In genomic region chr3:79515072-79515471, GRCh38 we compare ENCODE assay signal across 20 cellular contexts.
A peak's percentile ranks its signal among the peaks of the same experiment; 100 is the strongest.
DNase-seq lines count a peak whose midpoint lies in the region; ATAC-seq, FAIRE-seq and TF ChIP-seq lines count a peak whose summit lies in the region.
"Had no signal": no experiment of that assay in that cellular context is flagged by ENCODE, and none has a peak within 500 bp of the region (broad histone marks: within the 10 kb centered on the region; RNA-seq: fewer than 3 reads in every experiment).

No MANE protein-coding gene starts in this region.

- no peaks in the 10 kb centered on the region for H3K27me3 ChIP-seq in right lobe of liver
- no peaks in the 10 kb centered on the region for H3K27me3 ChIP-seq in HepG2 (ENCODE audit: control insufficient read depth in 1 of 2, insufficient read depth in 2 of 2, low read length in 2 of 2)
- H3K27me3 ChIP-seq in suprapubic skin, result no peaks in the 10 kb centered on the region

- H2AFZ ChIP-seq in HepG2 (ENCODE audit: low read length), result no peak overlapping the region

- H3K79me2 ChIP-seq in HepG2 (ENCODE audit: insufficient read depth, low read length), result no peaks in the 10 kb centered on the region

- CTCF ChIA-PET in HepG2 (lab: Yijun Ruan, JAX; ENCODE audit: low intra/inter-chr PET ratio, low total read pairs), result no interaction called here

- no peak for FAIRE-seq in HepG2 (lab: Jason Lieb, UNC)
- FAIRE-seq: bronchial epithelial cell, RCC 7860 had no signal

- POLR2A ChIA-PET in HepG2 (lab: Yijun Ruan, JAX), result no interaction called here

- TF ChIP-seq POLR2A in right lobe of liver (IDR thresholded peaks at IDR 0.05) (no peak), HepG2 (IDR thresholded peaks at IDR 0.05; ENCODE audit: insufficient read depth in 1 of 2, low read depth in 2 of 2, low read length in 2 of 2) (no peak), suprapubic skin (IDR thresholded peaks at IDR 0.05) (no peak)

- no peak for DNase-seq in right lobe of liver
- no peak for DNase-seq in HepG2 (ENCODE audit: low spot score)
- peak; percentile 15 for DNase-seq in choroid plexus epithelial cell (ENCODE audit: low read depth)
- DNase-seq in inferior parietal cortex (ENCODE audit: extremely low spot score), result peak; percentile 55
- DNase-seq in H4 (ENCODE audit: low spot score), result no peak
- DNase-seq in mesothelial cell of epicardium (ENCODE audit: low spot score in 2 of 2, unreplicated experiment in 2 of 2), result no peak
- DNase-seq in HUDEP-2 (lab: John Stamatoyannopoulos, UW; ENCODE audit: unreplicated experiment in 76 of 76), result no peak
- no peak for DNase-seq in suprapubic skin (ENCODE audit: low spot score in 2 of 2)
- DNase-seq: activated CD4-positive, alpha-beta T cell treated with anti-CD3 and anti-CD28 coated beads for 1 hour; activated CD8-positive, alpha-beta memory T cell treated with anti-CD3 and anti-CD28 coated beads, Interleukin-2, amount 50 U/mL, for 48 hours; activated naive CD4-positive, alpha-beta T cell treated with anti-CD3 and anti-CD28 coated beads for 36 hours; immature natural killer cell; NCI-H2029 treated with DMSO at 0.1 percent for 48 hours; NCI-H748 treated with DMSO at 0.1 percent for 48 hours; stimulated activated CD4-positive, alpha-beta T cell treated with anti-CD3 and anti-CD28 coated beads, Interleukin-12 subunit alpha, Interleukin-12 subunit beta, amount 100 ng/mL, for 4 hours; stimulated activated naive CD4-positive, alpha-beta T cell treated with Interleukin-2 at 50 U/mL for 16 hours had no signal

- peak; percentile 35 to 81 (median 56) for ATAC-seq in right lobe of liver
- no peak for ATAC-seq in HepG2
- ATAC-seq: gastroesophageal sphincter had no signal

- intact Hi-C loops in right lobe of liver (cut with DNase I), result no loop called here
- intact Hi-C loops in HepG2 (cut with micrococcal nuclease; ENCODE audit: unreplicated experiment), result no loop called here

- in situ Hi-C loops in HepG2 (cut with HindIII; ENCODE audit: extremely low pct_ligation_motif_present, low pct_unique_long_range_greater_than_20kb), result loop anchor here (25.0 kb wide), 1 partner anchor 1172 kb away; no protein-coding TSS in a partner anchor

- no peaks in the 10 kb centered on the region for H3K4me1 ChIP-seq in right lobe of liver
- H3K4me1 ChIP-seq in HepG2 (ENCODE audit: insufficient read depth, low read length), result no peaks in the 10 kb centered on the region
- peaks cover 6% of the 10 kb centered on the region for H3K4me1 ChIP-seq in suprapubic skin
- H3K4me1 ChIP-seq: gastroesophageal sphincter had no signal

- H3K27me3 Mint-ChIP-seq in mesothelial cell of epicardium (ENCODE audit: low read depth), result no peaks in the 10 kb centered on the region

- H3K9me3 ChIP-seq in right lobe of liver, result no peaks in the 10 kb centered on the region
- no peaks in the 10 kb centered on the region for H3K9me3 ChIP-seq in HepG2 (ENCODE audit: low read length)
- no peaks in the 10 kb centered on the region for H3K9me3 ChIP-seq in suprapubic skin
- H3K9me3 ChIP-seq: gastroesophageal sphincter had no signal

- H3K9me3 Mint-ChIP-seq in mesothelial cell of epicardium, result peaks cover 3% of the 10 kb centered on the region

- H3K36me3 Mint-ChIP-seq in mesothelial cell of epicardium, result no peaks in the 10 kb centered on the region

- H3K4me2 ChIP-seq in HepG2 (ENCODE audit: low read depth, low read length), result no peak overlapping the region

- H3K36me3 ChIP-seq in right lobe of liver, result no peaks in the 10 kb centered on the region
- no peaks in the 10 kb centered on the region for H3K36me3 ChIP-seq in HepG2 (replicated peaks in 1 of 2; ENCODE audit: control insufficient read depth in 1 of 2, insufficient read depth in 2 of 2, low read length in 2 of 2)
- H3K36me3 ChIP-seq in suprapubic skin, result no peaks in the 10 kb centered on the region
- H3K36me3 ChIP-seq: gastroesophageal sphincter had no signal

- TF ChIP-seq EP300 in HepG2 (IDR thresholded peaks at IDR 0.05; ENCODE audit: low read depth in 2 of 2, low read length in 2 of 2) (no peak), HepG2 (CRISPR knock-in tag; IDR thresholded peaks at IDR 0.05; ENCODE audit: borderline replicate concordance) (no peak), suprapubic skin (IDR thresholded peaks at IDR 0.05) (no peak)

- no peak for TF ChIP-seq RAD21 in HepG2 (CRISPR knock-in tag; IDR thresholded peaks at IDR 0.05)

- no peak overlapping the region for H3K9ac ChIP-seq in HepG2 (ENCODE audit: insufficient read depth, low read depth, low read length)

- peaks cover 22% of the 10 kb centered on the region for H3K4me1 Mint-ChIP-seq in mesothelial cell of epicardium
- H3K4me1 Mint-ChIP-seq: immature natural killer cell had no signal

- WGBS in right lobe of liver (ENCODE audit: insufficient coverage, low coverage, low lambda C conversion rate, missing lambda C conversion rate), result 43% methylated on average over 4 of the region's 4 CpGs
- 7% methylated on average over 4 of the region's 4 CpGs for WGBS in HepG2 (ENCODE audit: low lambda C conversion rate)
- whole genome bisulfite sequencing in suprapubic skin, result 10% methylated on average over 4 of the region's 4 CpGs

- H3K27ac Mint-ChIP-seq in mesothelial cell of epicardium, result no peak overlapping the region
- H3K27ac Mint-ChIP-seq: activated naive CD4-positive, alpha-beta T cell treated with anti-CD3 and anti-CD28 coated beads for 36 hours; immature natural killer cell; T-helper 2 cell treated with Interferon-gamma antibody and Interleukin-4, amounts not matched to agents 5 μg/mL and 100 μg/mL, for 36 hours had no signal

- H3K4me3 Mint-ChIP-seq in mesothelial cell of epicardium, result no peak overlapping the region
- H3K4me3 Mint-ChIP-seq: activated naive CD4-positive, alpha-beta T cell treated with anti-CD3 and anti-CD28 coated beads for 36 hours; immature natural killer cell; T-helper 2 cell treated with Interferon-gamma antibody and Interleukin-4, amounts not matched to agents 5 μg/mL and 100 μg/mL, for 36 hours had no signal

- H3K27ac ChIP-seq in right lobe of liver, result no peak overlapping the region
- H3K27ac ChIP-seq in HepG2 (ENCODE audit: extremely low read length, insufficient read depth, low read length), result no peak overlapping the region
- H3K27ac ChIP-seq in suprapubic skin, result no peak overlapping the region
- H3K27ac ChIP-seq: gastroesophageal sphincter had no signal

- TF ChIP-seq CTCF in right lobe of liver (IDR thresholded peaks at IDR 0.05), result no peak
- TF ChIP-seq CTCF in HepG2 (CRISPR knock-in tag; IDR thresholded peaks at IDR 0.05), result no peak
- TF ChIP-seq CTCF in choroid plexus epithelial cell (conservative IDR thresholded peaks at IDR 0.05; ENCODE audit: low read depth, low read length), result no peak
- TF ChIP-seq CTCF in mesothelial cell of epicardium (IDR thresholded peaks at IDR 0.05; ENCODE audit: unreplicated experiment), result no peak
- TF ChIP-seq CTCF in suprapubic skin (IDR thresholded peaks at IDR 0.05), result no peak

- no peak overlapping the region for H3K4me3 ChIP-seq in right lobe of liver
- no peak overlapping the region for H3K4me3 ChIP-seq in HepG2 (replicated peaks in 1 of 3; ENCODE audit: insufficient read depth in 1 of 3, low read depth in 2 of 3, low read length in 3 of 3)
- H3K4me3 ChIP-seq in choroid plexus epithelial cell (ENCODE audit: low read depth, low read length), result no peak overlapping the region
- H3K4me3 ChIP-seq in suprapubic skin, result no peak overlapping the region
- H3K4me3 ChIP-seq: gastroesophageal sphincter had no signal

- no peaks in the 10 kb centered on the region for H4K20me1 ChIP-seq in HepG2 (ENCODE audit: insufficient read depth, low read length)

- no TSS peak for BruUV-seq in HepG2 (replicated peaks; lab: Mats Ljungman, UMichigan)

TF ChIP-seq in HepG2, 621 proteins besides CTCF, POLR2A, EP300 and RAD21:
- TF ChIP-seq, protein P1, sequence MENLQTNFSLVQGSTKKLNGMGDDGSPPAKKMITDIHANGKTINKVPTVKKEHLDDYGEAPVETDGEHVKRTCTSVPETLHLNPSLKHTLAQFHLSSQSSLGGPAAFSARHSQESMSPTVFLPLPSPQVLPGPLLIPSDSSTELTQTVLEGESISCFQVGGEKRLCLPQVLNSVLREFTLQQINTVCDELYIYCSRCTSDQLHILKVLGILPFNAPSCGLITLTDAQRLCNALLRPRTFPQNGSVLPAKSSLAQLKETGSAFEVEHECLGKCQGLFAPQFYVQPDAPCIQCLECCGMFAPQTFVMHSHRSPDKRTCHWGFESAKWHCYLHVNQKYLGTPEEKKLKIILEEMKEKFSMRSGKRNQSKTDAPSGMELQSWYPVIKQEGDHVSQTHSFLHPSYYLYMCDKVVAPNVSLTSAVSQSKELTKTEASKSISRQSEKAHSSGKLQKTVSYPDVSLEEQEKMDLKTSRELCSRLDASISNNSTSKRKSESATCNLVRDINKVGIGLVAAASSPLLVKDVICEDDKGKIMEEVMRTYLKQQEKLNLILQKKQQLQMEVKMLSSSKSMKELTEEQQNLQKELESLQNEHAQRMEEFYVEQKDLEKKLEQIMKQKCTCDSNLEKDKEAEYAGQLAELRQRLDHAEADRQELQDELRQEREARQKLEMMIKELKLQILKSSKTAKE (CRISPR knock-in tag; IDR thresholded peaks at IDR 0.05; ENCODE audit: borderline replicate concordance), result no peak
- TF ChIP-seq ZNF44 (CRISPR knock-in tag; IDR thresholded peaks at IDR 0.05) (no peak), ZSCAN25 (CRISPR knock-in tag; IDR thresholded peaks at IDR 0.05) (no peak), ZBTB7B (CRISPR knock-in tag; IDR thresholded peaks at IDR 0.05) (no peak), POLR2AphosphoS2 (IDR thresholded peaks at IDR 0.05; ENCODE audit: low read depth, low read length) (no peak), ADNP (CRISPR knock-in tag; IDR thresholded peaks at IDR 0.05) (no peak), NR3C1 (CRISPR knock-in tag; IDR thresholded peaks at IDR 0.05) (no peak), ZNF121 (CRISPR knock-in tag; IDR thresholded peaks at IDR 0.05) (no peak), ZNF879 (CRISPR knock-in tag; IDR thresholded peaks at IDR 0.05) (no peak)

Comparison
In these comparisons a context has a peak if more than half of its experiments do, and no peak if none do; other contexts are left out.
1. DNase-seq: peak in choroid plexus epithelial cell (single experiment) and inferior parietal cortex (single experiment); none in right lobe of liver (0 of 3), HepG2 (single experiment), H4 (single experiment), mesothelial cell of epicardium (0 of 2), HUDEP-2 (0 of 76) and suprapubic skin (0 of 2).